Comparison of ENCODE assay signal across 19 cellular contexts in the genomic region with DNA sequence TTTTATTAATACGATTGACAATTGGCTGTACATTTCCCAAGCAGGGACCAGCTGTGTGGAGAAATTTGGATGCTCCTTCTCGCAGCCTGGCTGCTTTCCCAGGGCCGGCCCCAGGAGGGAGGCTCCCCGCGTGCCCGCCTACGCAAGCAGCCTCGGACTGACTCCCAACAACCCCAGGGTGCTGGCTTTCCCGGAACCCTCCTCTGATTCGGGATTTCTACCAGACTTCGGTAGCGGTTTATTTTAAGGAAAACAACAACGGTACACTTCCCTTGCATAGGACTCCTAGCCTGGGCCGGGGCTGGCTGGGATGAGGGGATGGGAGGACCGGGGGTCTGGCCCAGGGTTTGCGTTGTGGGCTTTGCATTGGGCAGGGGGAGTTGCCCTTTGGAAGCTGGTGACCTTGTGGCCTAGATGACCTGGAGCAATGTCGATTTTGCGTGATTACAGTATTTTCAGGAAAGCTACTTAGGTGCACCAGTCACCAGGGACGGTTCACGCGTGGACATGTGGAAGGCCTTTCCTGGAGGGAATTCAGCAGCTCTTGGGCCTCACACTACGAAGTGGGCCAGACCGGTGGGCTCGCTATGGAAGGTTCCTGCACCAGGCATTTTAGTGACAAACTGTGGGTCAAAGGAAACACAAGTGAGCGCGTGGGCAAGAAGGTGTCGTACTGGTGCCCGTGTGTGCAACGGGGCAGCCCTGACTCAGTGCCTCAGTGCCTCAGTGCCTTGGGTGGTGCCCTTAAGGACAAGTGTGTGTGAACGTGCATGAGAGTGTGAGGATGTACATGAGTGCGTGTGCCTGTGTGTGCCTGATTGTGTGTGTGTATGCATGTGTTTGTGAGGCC. TPM values are rescaled to one million over a fixed set of nuclear protein-coding genes. Genes with fewer than 3 reads are reported as not detected.
DNase-seq lines count a peak whose midpoint lies in the region; ATAC-seq, FAIRE-seq and TF ChIP-seq lines count a peak whose summit lies in the region.
"Had no signal": no experiment of that assay in that cellular context is flagged by ENCODE, and none has a peak within 500 bp of the region (broad histone marks: within the 10 kb centered on the region; RNA-seq: fewer than 3 reads in every experiment).

No MANE protein-coding gene starts in this region.

- FAIRE-seq in urothelium cell line (lab: Jason Lieb, UNC) = no peak
- FAIRE-seq: H54 had no signal

- H3K36me3 ChIP-seq in colonic mucosa = no peaks in the 10 kb centered on the region
- H3K36me3 ChIP-seq: cardiac muscle cell had no signal

- H3K9ac ChIP-seq in colonic mucosa (ENCODE audit: low read depth in 2 of 2, low read length in 2 of 2) = no peak overlapping the region

- H3K27me3 ChIP-seq in colonic mucosa (no peaks in the 10 kb centered on the region), layer of hippocampus (ENCODE audit: control insufficient read depth, insufficient read depth, low read length) (peaks cover 2% of the 10 kb centered on the region)
- H3K27me3 ChIP-seq: cardiac muscle cell had no signal

- intact Hi-C loops in colonic mucosa (cut with DNase I) (no loop called here), posterior vena cava (cut with DNase I) (no loop called here)

- DNase-seq in Daoy (ENCODE audit: low read depth) (peak; percentile 33), colonic mucosa (peak; percentile 36), posterior vena cava (ENCODE audit: low spot score) (peak; percentile 76), urothelium cell line (ENCODE audit: low spot score) (no peak), iPS-NIHi7 (ENCODE audit: extremely low spot score) (no peak)
- DNase-seq: activated CD4-positive, alpha-beta T cell treated with anti-CD3 and anti-CD28 coated beads for 36 hours; AML-193; naive thymus-derived CD4-positive, alpha-beta T cell; NCI-H2107; retina; RPMI8226; stimulated activated CD4-positive, alpha-beta T cell treated with anti-CD3 and anti-CD28 coated beads, Interleukin-2, amount 100 ng/mL, for 24 hours; T-helper 2 cell had no signal

- H3K27ac ChIP-seq in colonic mucosa (no peak overlapping the region), layer of hippocampus (ENCODE audit: low read depth, low read length) (peak overlapping the region; percentile 8)
- H3K27ac ChIP-seq: cardiac muscle cell had no signal

- no peaks in the 10 kb centered on the region for H3K9me3 ChIP-seq in colonic mucosa

- no peak overlapping the region for H3K4me3 ChIP-seq in colonic mucosa
- H3K4me3 ChIP-seq: cardiac muscle cell had no signal

- H3K4me1 ChIP-seq in colonic mucosa = no peaks in the 10 kb centered on the region

- no peak for ATAC-seq in GM19397 (IDR thresholded peaks at IDR 0.05; ENCODE audit: unreplicated experiment)
- ATAC-seq in HG02840 (IDR thresholded peaks at IDR 0.05; ENCODE audit: low FRiP score, unreplicated experiment) = no peak
- ATAC-seq: activated CD4-positive, alpha-beta T cell treated with anti-CD3 and anti-CD28 coated beads for 36 hours; naive thymus-derived CD4-positive, alpha-beta T cell had no signal

- no peak for TF ChIP-seq CTCF in colonic mucosa (IDR thresholded peaks at IDR 0.05)

RNA-seq across cellular contexts. Expression of gene PHACTR3, which starts 20.7 kb away (rescaled TPM):
- 0.06 TPM in 1 of 2 replicates, not detected in the other for total RNA-seq in Daoy (2014; rRNA removed; shearing (Covaris generic))
- total RNA-seq in colonic mucosa (under 1 TPM; 0.44 to 0.53 TPM), posterior vena cava (under 1 TPM; 0.19 to 0.43 TPM)
- total RNA-seq: activated CD4-positive, alpha-beta T cell treated with anti-CD3 and anti-CD28 coated beads for 36 hours; kidney epithelial cell had no signal

Comparison
In these comparisons a context has a peak if more than half of its experiments do, and no peak if none do; other contexts are left out.
1. DNase-seq: peak in Daoy (single experiment), colonic mucosa (single experiment) and posterior vena cava (single experiment); none in urothelium cell line (single experiment) and iPS-NIHi7 (single experiment).